8 cellular contexts compared by ENCODE assay signal in the genomic region with DNA sequence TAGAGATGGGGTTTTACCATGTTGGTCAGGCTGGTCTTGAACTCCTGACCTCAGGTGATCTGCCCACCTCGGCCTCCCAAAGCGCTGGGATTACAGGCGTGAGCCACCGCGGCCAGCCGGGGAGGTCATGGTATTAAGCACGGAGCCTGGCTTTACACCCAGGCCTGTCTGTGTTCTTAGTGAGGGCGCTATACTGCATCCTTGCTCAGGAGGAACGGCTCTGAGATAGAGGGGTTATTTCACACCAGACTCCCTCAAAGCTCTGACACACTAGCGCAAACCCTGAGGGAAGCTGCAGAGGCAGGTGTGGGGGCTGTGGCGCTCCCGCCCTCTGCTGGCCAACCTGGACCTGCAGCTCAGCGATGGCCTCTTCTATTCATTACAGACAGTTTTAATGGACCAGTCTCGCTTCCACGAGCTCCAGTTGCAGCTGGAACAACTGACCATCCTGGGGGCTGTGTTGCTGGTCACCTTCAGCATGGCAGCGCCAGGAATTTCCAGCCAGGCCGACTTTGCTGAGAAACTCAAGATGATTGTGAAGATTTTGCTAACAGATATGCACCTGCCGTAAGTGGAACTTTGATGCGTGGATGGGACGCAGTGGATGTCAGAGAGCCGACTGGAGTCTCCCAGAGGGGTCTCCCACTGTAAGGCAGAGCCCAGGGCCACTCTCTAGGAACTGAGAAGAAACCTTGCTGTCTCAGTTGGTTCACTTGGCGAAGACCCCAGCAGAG. TPM values are rescaled to one million over a fixed set of nuclear protein-coding genes. Genes with fewer than 3 reads are reported as not detected.
DNase-seq lines count a peak whose midpoint lies in the region; ATAC-seq, FAIRE-seq and TF ChIP-seq lines count a peak whose summit lies in the region.

No MANE protein-coding gene starts in this region.

- peaks cover 31% of the 10 kb centered on the region for H3K4me1 Mint-ChIP-seq in activated CD4-positive, alpha-beta memory T cell treated with anti-CD3 and anti-CD28 coated beads for 36 hours (ENCODE audit: low read depth)

- no peak overlapping the region for H3K4me3 ChIP-seq in dorsolateral prefrontal cortex

- H3K27me3 Mint-ChIP-seq in activated CD4-positive, alpha-beta memory T cell treated with anti-CD3 and anti-CD28 coated beads for 36 hours = no peaks in the 10 kb centered on the region

- peak; percentile 45 for DNase-seq in GM12891 (ENCODE audit: insufficient read length, low spot score)
- DNase-seq in NCI-H526 treated with DMSO at 0.1 percent for 48 hours (lab: John Stamatoyannopoulos, UW) = peak; percentile 74
- peak; percentile 82 for DNase-seq in activated CD4-positive, alpha-beta memory T cell treated with anti-CD3 and anti-CD28 coated beads for 36 hours
- peak; percentile 26 to 81 (median 66) for DNase-seq in dorsolateral prefrontal cortex
- peak; percentile 72 to 82 for DNase-seq in lung microvascular endothelial cell (ENCODE audit: low read depth in 2 of 2)
- peak; percentile 40 for DNase-seq in stimulated activated CD8-positive, alpha-beta memory T cell treated with anti-CD3 and anti-CD28 coated beads, Interleukin-15, amount 100 ng/mL, for 1 hour (ENCODE audit: low read depth)

- H3K27ac Mint-ChIP-seq in activated CD4-positive, alpha-beta memory T cell treated with anti-CD3 and anti-CD28 coated beads for 36 hours = no peak overlapping the region

- H3K9me3 Mint-ChIP-seq in activated CD4-positive, alpha-beta memory T cell treated with anti-CD3 and anti-CD28 coated beads for 36 hours = no peaks in the 10 kb centered on the region

- no peaks in the 10 kb centered on the region for H3K27me3 ChIP-seq in dorsolateral prefrontal cortex

- POLR2A ChIA-PET in activated CD4-positive, alpha-beta memory T cell treated with anti-CD3 and anti-CD28 coated beads for 36 hours (lab: Charles Lee) = interaction anchor here (0.7 to 1.3 kb wide), 3 partner anchors 22 to 106 kb away, joined by 3 read pairs; no protein-coding TSS in a partner anchor

- peak; percentile 90 for FAIRE-seq in GM12891 (lab: Jason Lieb, UNC)

- intact Hi-C loops in activated CD4-positive, alpha-beta memory T cell treated with anti-CD3 and anti-CD28 coated beads for 36 hours (cut with micrococcal nuclease) = loop anchor here (1.0 to 5.0 kb wide), 3 partner anchors 105 to 262 kb away; no protein-coding TSS in a partner anchor
- intact Hi-C loops in dorsolateral prefrontal cortex (cut with DNase I) = loop anchor here (2.0 kb wide), 1 partner anchor 105 kb away; no protein-coding TSS in a partner anchor

- peak overlapping the region in 1 of 59 donors; percentile 13 for H3K27ac ChIP-seq in dorsolateral prefrontal cortex

- peak; percentile 48 for ATAC-seq in HG03066 (IDR thresholded peaks at IDR 0.05; ENCODE audit: low read depth, unreplicated experiment)
- ATAC-seq in HG03457 (IDR thresholded peaks at IDR 0.05; ENCODE audit: unreplicated experiment) = no peak

- H3K36me3 Mint-ChIP-seq in activated CD4-positive, alpha-beta memory T cell treated with anti-CD3 and anti-CD28 coated beads for 36 hours = peaks cover 13% of the 10 kb centered on the region

- CTCF ChIA-PET in activated CD4-positive, alpha-beta memory T cell treated with anti-CD3 and anti-CD28 coated beads for 36 hours (lab: Charles Lee) = interaction anchor here (0.6 to 9.4 kb wide), 51 partner anchors 8 to 360 kb away, joined by 3 to 263 read pairs (median 4); partner anchors contain the start of genes DEPDC7, QSER1 and TCP11L1

- TF ChIP-seq CTCF in dorsolateral prefrontal cortex (IDR thresholded peaks at IDR 0.05 in 54 of 56, conservative IDR thresholded peaks at IDR 0.05 in 2 of 56; ENCODE audit: low read depth in 1 of 56, partially characterized antibody in 56 of 56) = peak; percentile 39 to 89 (median 79)

- no peak for TF ChIP-seq POLR2A in GM12891 (IDR thresholded peaks at IDR 0.05; ENCODE audit: low read depth, low read length)

- H3K4me3 Mint-ChIP-seq in activated CD4-positive, alpha-beta memory T cell treated with anti-CD3 and anti-CD28 coated beads for 36 hours = no peak overlapping the region

TF ChIP-seq in GM12891, 5 proteins besides CTCF, POLR2A, EP300 and RAD21:
- no peak for TF ChIP-seq POLR2AphosphoS5 (IDR thresholded peaks at IDR 0.05; ENCODE audit: low read depth, low read length)
- no peak for TF ChIP-seq POU2F2 (IDR thresholded peaks at IDR 0.05; ENCODE audit: low read depth, low read length)
- no peak for TF ChIP-seq SPI1 (IDR thresholded peaks at IDR 0.05; ENCODE audit: low read depth, low read length)
- no peak for TF ChIP-seq TAF1 (IDR thresholded peaks at IDR 0.05; ENCODE audit: low read depth, low read length)
- TF ChIP-seq PAX5 (IDR thresholded peaks at IDR 0.05; ENCODE audit: insufficient read depth, low read length, severe bottlenecking) = no peak
TF ChIP-seq in GM12891: peak in this region for 0.

RNA-seq across cellular contexts. Expression of gene TCP11L1, which starts 26.2 kb away (rescaled TPM):
- polyA plus RNA-seq in GM12891 (2012; ENCODE audit: low read depth, missing spikeins) = 5.1 TPM
- 10 to 100 TPM in 1 of 2 experiments, 1 to 10 TPM in 1; 10.0 to 11.4 TPM for total RNA-seq in activated CD4-positive, alpha-beta memory T cell treated with anti-CD3 and anti-CD28 coated beads for 36 hours
- 10 to 100 TPM; 37.5 to 87.1 (median 67.2) TPM for total RNA-seq in dorsolateral prefrontal cortex
- 9.6 and 13.1 TPM in 2 replicates for total RNA-seq in lung microvascular endothelial cell

RNA-seq across cellular contexts. Expression of gene DEPDC7, which starts 49.9 kb away (rescaled TPM):
- polyA plus RNA-seq in GM12891 (2012; ENCODE audit: low read depth, missing spikeins) = 0.24 TPM
- under 1 TPM; 0.86 to 0.90 TPM for total RNA-seq in activated CD4-positive, alpha-beta memory T cell treated with anti-CD3 and anti-CD28 coated beads for 36 hours
- total RNA-seq in dorsolateral prefrontal cortex (1 to 10 TPM in 116 of 120 experiments, under 1 TPM in 4; 0.35 to 9.8 (median 2.9) TPM), lung microvascular endothelial cell (under 0.01 and 0.20 TPM in 2 replicates)
